Comparison of ENCODE assay signal across 8 cellular contexts in the genomic region with DNA sequence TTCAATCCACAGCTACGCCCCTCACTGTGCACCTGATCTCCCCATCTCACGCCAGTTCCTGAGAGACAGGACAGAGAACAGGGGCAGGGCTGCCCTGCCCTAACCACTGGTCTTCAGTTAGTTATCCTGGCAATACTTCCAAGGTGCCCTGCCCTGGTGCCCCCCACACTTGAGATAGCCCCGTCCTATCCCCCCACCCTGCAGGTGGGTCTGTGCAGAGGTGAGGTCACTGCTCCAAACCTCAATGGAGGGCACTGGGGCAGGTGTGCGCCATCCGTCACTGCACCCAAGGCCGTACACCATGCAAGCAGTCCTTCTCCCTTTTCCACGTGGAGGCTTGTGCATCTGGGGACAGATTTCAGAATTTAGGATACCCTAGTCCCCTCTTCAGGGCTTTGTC. TPM values are rescaled to one million over a fixed set of nuclear protein-coding genes. Genes with fewer than 3 reads are reported as not detected.
"Had no signal": no experiment of that assay in that cellular context is flagged by ENCODE, and none has a peak within 500 bp of the region (broad histone marks: within the 10 kb centered on the region; RNA-seq: fewer than 3 reads in every experiment).

No MANE protein-coding gene starts in this region.

RNA-seq across cellular contexts. Expression of gene LCN2, which starts 18.6 kb away (rescaled TPM):
- total RNA-seq: dermis microvascular lymphatic vessel endothelial cell; mesothelial cell of epicardium; naive thymus-derived CD4-positive, alpha-beta T cell; occipital lobe; progenitor cell of endocrine pancreas; right atrium auricular region; thoracic aorta; tibial nerve had no signal
- polyA plus RNA-seq: naive thymus-derived CD4-positive, alpha-beta T cell had no signal
